8 cellular contexts compared by ENCODE assay signal in the genomic region with DNA sequence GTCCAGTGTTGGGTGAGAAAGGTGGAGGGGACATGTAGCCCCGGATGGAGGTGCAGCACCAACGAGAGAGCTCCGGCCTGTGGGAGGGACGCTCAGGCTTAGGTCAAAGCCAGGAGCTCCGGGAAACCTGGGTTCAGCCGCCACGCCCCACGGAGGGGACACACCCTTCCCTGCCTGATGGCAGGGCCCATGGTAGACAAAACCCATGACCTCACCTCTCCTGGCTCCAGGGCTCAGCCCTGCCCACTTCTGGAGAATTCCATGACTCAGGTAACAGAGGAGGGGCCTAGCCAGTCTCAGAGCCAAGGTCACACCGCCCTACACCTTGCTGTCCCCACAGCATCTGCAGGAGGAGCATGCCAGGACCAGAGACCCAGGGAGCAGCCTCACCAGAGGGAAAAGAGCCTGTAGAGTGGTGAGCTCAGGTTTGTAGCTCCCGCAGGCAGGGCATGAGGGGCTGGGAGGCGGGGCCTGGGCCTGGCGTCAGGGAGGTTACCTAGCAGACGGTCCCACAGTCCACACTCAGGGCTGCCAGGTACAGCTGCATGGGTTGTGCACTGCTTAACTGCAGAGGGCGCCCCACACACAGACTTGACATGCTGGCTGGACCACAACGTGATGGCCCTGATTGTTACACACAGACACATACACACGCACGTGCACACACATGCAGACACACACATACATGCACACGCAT.
A peak's percentile ranks its signal among the peaks of the same experiment; 100 is the strongest.
DNase-seq lines count a peak whose midpoint lies in the region; ATAC-seq, FAIRE-seq and TF ChIP-seq lines count a peak whose summit lies in the region.

No MANE protein-coding gene starts in this region.

- H3K4me2 ChIP-seq in A549: peak overlapping the region; percentile 61

- WGBS in A549 (ENCODE audit: missing lambda C conversion rate): 47% methylated on average over 11 of the region's 18 CpGs
- 62 to 70% methylated on average over 2 to 4 of the region's 18 CpGs for WGBS in gastroesophageal sphincter (ENCODE audit: low coverage in 1 of 2), 2 donors

- H3K9me3 ChIP-seq in A549: no peaks in the 10 kb centered on the region
- H3K9me3 ChIP-seq in gastroesophageal sphincter: no peaks in the 10 kb centered on the region

- peak overlapping the region; percentile 67 to 92 for H3K27ac ChIP-seq in A549
- no peak overlapping the region for H3K27ac ChIP-seq in gastroesophageal sphincter

- POLR2A ChIA-PET in A549 (lab: Yijun Ruan, JAX): no interaction called here

- H3K9me3 Mint-ChIP-seq in activated naive CD4-positive, alpha-beta T cell treated with anti-CD3 and anti-CD28 coated beads, Interleukin-2, amount 50 U/mL, for 72 hours: no peaks in the 10 kb centered on the region

- TF ChIP-seq RAD21 in A549 (conservative IDR thresholded peaks at IDR 0.05 in 1 of 2, IDR thresholded peaks at IDR 0.05 in 1 of 2): peak; percentile 49 to 63

- H3K4me1 ChIP-seq in A549 (peaks cover 37% of the 10 kb centered on the region), gastroesophageal sphincter (no peaks in the 10 kb centered on the region)

- H3K36me3 Mint-ChIP-seq in activated naive CD4-positive, alpha-beta T cell treated with anti-CD3 and anti-CD28 coated beads, Interleukin-2, amount 50 U/mL, for 72 hours: no peaks in the 10 kb centered on the region

- FAIRE-seq in A549 (lab: Jason Lieb, UNC): no peak

- no peak for TF ChIP-seq EP300 in A549 (IDR thresholded peaks at IDR 0.05)
- no peak for TF ChIP-seq EP300 in gastroesophageal sphincter (IDR thresholded peaks at IDR 0.05)

- DNase-seq in A549 (ENCODE audit: low read depth in 1 of 2, low spot score in 1 of 2): peak in 1 of 2 experiments; percentile 67
- DNase-seq in GM13976 (ENCODE audit: low spot score): peak; percentile 77
- DNase-seq in NCI-H69 (lab: John Stamatoyannopoulos, UW): peak; percentile 91
- peak; percentile 57 to 70 for DNase-seq in activated naive CD4-positive, alpha-beta T cell treated with anti-CD3 and anti-CD28 coated beads, Interleukin-2, amount 50 U/mL, for 72 hours (ENCODE audit: low spot score in 2 of 2)
- peak; percentile 84 for DNase-seq in iPS DF 19.7 (ENCODE audit: low read depth, low spot score)
- peak; percentile 52 for DNase-seq in stimulated activated CD4-positive, alpha-beta T cell treated with anti-CD3 and anti-CD28 coated beads, Interleukin-4, amount 100 ng/mL, for 1 hour

- CTCF ChIA-PET in A549 (lab: Yijun Ruan, JAX): interaction anchor here (1.0 to 1.6 kb wide), 7 partner anchors 18 to 217 kb away, joined by 3 to 5 read pairs (median 4); no protein-coding TSS in a partner anchor

- no peak overlapping the region for H3K4me3 ChIP-seq in A549
- H3K4me3 ChIP-seq in gastroesophageal sphincter: no peak overlapping the region

- TF ChIP-seq CTCF in A549 (IDR thresholded peaks at IDR 0.05): peak; percentile 22; the same call in 1 of the 3 replicates
- peak; percentile 39 for TF ChIP-seq CTCF in GM13976 (IDR thresholded peaks at IDR 0.05; ENCODE audit: borderline replicate concordance, control extremely low read depth, extremely low read depth, insufficient read depth, missing control alignments)
- TF ChIP-seq CTCF in gastroesophageal sphincter (IDR thresholded peaks at IDR 0.05): peak in 2 of 4 experiments; percentile 26 to 50

- no peaks in the 10 kb centered on the region for H3K27me3 ChIP-seq in gastroesophageal sphincter

- no peak overlapping the region for H3K27ac Mint-ChIP-seq in activated naive CD4-positive, alpha-beta T cell treated with anti-CD3 and anti-CD28 coated beads, Interleukin-2, amount 50 U/mL, for 72 hours

- ATAC-seq in A549 (peak; percentile 72 to 75), gastroesophageal sphincter (no peak), HG03045 (IDR thresholded peaks at IDR 0.05; ENCODE audit: unreplicated experiment) (no peak)
- ATAC-seq in activated naive CD4-positive, alpha-beta T cell treated with anti-CD3 and anti-CD28 coated beads, Interleukin-2, amount 50 U/mL, for 72 hours: peak; percentile 77 to 85

- TF ChIP-seq POLR2A in A549 (IDR thresholded peaks at IDR 0.05; ENCODE audit: low read length) (no peak), gastroesophageal sphincter (IDR thresholded peaks at IDR 0.05) (no peak)

- in situ Hi-C loops in GM13976 (cut with MboI; ENCODE audit: low sequenced_read_pairs, unreplicated experiment): no loop called here

- H3K36me3 ChIP-seq in gastroesophageal sphincter: no peaks in the 10 kb centered on the region

TF ChIP-seq in A549, 52 proteins besides CTCF, POLR2A, EP300 and RAD21:
- TF ChIP-seq ZC3H11A (IDR thresholded peaks at IDR 0.05) (no peak), SMC3 (IDR thresholded peaks at IDR 0.05) (peak; percentile 27; the same call in 1 of the 3 replicates), ZFP36 (IDR thresholded peaks at IDR 0.05; ENCODE audit: borderline replicate concordance, partially characterized antibody) (no peak)
- TF ChIP-seq, protein P1, sequence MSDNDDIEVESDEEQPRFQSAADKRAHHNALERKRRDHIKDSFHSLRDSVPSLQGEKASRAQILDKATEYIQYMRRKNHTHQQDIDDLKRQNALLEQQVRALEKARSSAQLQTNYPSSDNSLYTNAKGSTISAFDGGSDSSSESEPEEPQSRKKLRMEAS (IDR thresholded peaks at IDR 0.05): peak; percentile 16; the same call in 1 of the 2 replicates
TF ChIP-seq in A549: peak in this region for 2.

Comparison
In these comparisons a context has a peak if more than half of its experiments do, and no peak if none do; other contexts are left out.
1. ATAC-seq: peak in A549 (2 of 2) and activated naive CD4-positive, alpha-beta T cell treated with anti-CD3 and anti-CD28 coated beads, Interleukin-2, amount 50 U/mL, for 72 hours (2 of 2); none in gastroesophageal sphincter (single experiment) and HG03045 (single experiment).
2. H3K27ac ChIP-seq: peak in A549 (2 of 2); none in gastroesophageal sphincter (0 of 4).